ENCODE assay signal across 1 cellular context in the genomic region with DNA sequence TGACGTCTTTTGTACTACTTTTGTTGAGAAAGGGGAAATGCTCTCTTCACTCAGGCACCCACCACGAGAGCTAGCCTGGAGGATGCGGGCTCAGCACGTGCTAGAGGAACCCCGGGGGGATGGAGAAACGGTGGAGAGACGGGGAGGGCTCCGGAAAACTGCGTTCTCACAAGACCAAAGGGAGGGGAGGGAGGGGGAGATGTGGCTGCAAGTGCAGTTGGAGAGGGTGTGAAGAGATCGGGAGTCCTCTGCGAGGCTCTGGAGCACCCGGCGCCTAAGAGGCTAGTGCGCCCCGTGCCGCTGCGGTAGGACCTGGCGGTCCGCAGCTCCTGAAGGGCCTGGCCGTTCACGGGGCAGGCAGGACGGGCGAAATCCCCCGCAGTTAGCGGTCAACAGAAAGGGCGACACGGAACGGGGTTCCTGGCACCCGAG.
TF ChIP-seq lines count a peak whose summit lies in the region.

No MANE protein-coding gene starts in this region.

TF ChIP-seq in IMR-90, 13 proteins besides CTCF, POLR2A, EP300 and RAD21:
- TF ChIP-seq BHLHE40 (IDR thresholded peaks at IDR 0.05; ENCODE audit: low read depth, low read length) (no peak), RCOR1 (IDR thresholded peaks at IDR 0.05; ENCODE audit: insufficient replicate concordance, low read length) (no peak), RFX5 (IDR thresholded peaks at IDR 0.05; ENCODE audit: low read depth, low read length) (no peak), MXI1 (IDR thresholded peaks at IDR 0.05; ENCODE audit: borderline replicate concordance, low read depth, low read length) (no peak), NFE2L2 (IDR thresholded peaks at IDR 0.05; ENCODE audit: low read depth, low read length) (no peak), SMC3 (IDR thresholded peaks at IDR 0.05; ENCODE audit: low read depth, low read length) (no peak), CHD1 (IDR thresholded peaks at IDR 0.05; ENCODE audit: low read depth, low read length) (no peak), CEBPB (IDR thresholded peaks at IDR 0.05; ENCODE audit: low read depth, low read length) (no peak), FOS (IDR thresholded peaks at IDR 0.05; ENCODE audit: low read depth, low read length) (no peak), MAZ (IDR thresholded peaks at IDR 0.05; ENCODE audit: borderline replicate concordance, low read depth, low read length) (no peak), MAFK (IDR thresholded peaks at IDR 0.05; ENCODE audit: low read depth, low read length) (no peak)
- TF ChIP-seq, protein P1, sequence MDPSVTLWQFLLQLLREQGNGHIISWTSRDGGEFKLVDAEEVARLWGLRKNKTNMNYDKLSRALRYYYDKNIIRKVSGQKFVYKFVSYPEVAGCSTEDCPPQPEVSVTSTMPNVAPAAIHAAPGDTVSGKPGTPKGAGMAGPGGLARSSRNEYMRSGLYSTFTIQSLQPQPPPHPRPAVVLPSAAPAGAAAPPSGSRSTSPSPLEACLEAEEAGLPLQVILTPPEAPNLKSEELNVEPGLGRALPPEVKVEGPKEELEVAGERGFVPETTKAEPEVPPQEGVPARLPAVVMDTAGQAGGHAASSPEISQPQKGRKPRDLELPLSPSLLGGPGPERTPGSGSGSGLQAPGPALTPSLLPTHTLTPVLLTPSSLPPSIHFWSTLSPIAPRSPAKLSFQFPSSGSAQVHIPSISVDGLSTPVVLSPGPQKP (IDR thresholded peaks at IDR 0.05; ENCODE audit: borderline replicate concordance, low read depth, low read length) = no peak
- TF ChIP-seq, protein P2, sequence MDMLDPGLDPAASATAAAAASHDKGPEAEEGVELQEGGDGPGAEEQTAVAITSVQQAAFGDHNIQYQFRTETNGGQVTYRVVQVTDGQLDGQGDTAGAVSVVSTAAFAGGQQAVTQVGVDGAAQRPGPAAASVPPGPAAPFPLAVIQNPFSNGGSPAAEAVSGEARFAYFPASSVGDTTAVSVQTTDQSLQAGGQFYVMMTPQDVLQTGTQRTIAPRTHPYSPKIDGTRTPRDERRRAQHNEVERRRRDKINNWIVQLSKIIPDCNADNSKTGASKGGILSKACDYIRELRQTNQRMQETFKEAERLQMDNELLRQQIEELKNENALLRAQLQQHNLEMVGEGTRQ (IDR thresholded peaks at IDR 0.05; ENCODE audit: low read depth, low read length) = no peak
